17 cellular contexts compared by ENCODE assay signal in genomic region chr4:169333265-169333664, GRCh38.
A peak's percentile ranks its signal among the peaks of the same experiment; 100 is the strongest.
DNase-seq lines count a peak whose midpoint lies in the region; ATAC-seq and TF ChIP-seq lines count a peak whose summit lies in the region.
"Had no signal": no experiment of that assay in that cellular context is flagged by ENCODE, and none has a peak within 500 bp of the region (broad histone marks: within the 10 kb centered on the region; RNA-seq: fewer than 3 reads in every experiment).

No MANE protein-coding gene starts in this region.

- no peak for TF ChIP-seq RAD21 in IMR-90 (IDR thresholded peaks at IDR 0.05; ENCODE audit: low read length)

- DNase-seq in H9 (no peak), IMR-90 (no peak), left lobe of liver (ENCODE audit: low spot score) (peak; percentile 84), thoracic aorta (ENCODE audit: low spot score) (no peak), kidney tubule cell (ENCODE audit: low spot score) (no peak), chondrocyte (ENCODE audit: low spot score) (no peak), retina (no peak)
- DNase-seq: ACHN; BE2C; C1 segment of cervical spinal cord; CD4-positive, CD25-positive, alpha-beta regulatory T cell; CD8-positive, alpha-beta memory T cell; COR-L47; GOT3; KBM-7 had no signal

- H3K79me2 ChIP-seq in H9 (ENCODE audit: insufficient read depth, low read length), result no peaks in the 10 kb centered on the region; the same call in 1 of the 2 replicates

- H3K27me3 Mint-ChIP-seq in H9 (ENCODE audit: low read depth), result no peaks in the 10 kb centered on the region
- H3K27me3 Mint-ChIP-seq in chondrocyte (ENCODE audit: low read depth), result no peaks in the 10 kb centered on the region
- H3K27me3 Mint-ChIP-seq: IgD-negative memory B cell had no signal

- H4K8ac ChIP-seq in H9 (replicated peaks; ENCODE audit: insufficient read length, low read depth, low read length) (peak overlapping the region; percentile 77), IMR-90 (ENCODE audit: low read depth in 2 of 2, low read length in 2 of 2) (no peak overlapping the region)

- H3K4me1 ChIP-seq in H9 (ENCODE audit: insufficient read depth, low read length) (peaks cover 5% of the 10 kb centered on the region; the same call in 1 of the 2 replicates), IMR-90 (ENCODE audit: control insufficient read depth, insufficient read depth, low read length) (peaks cover 8% of the 10 kb centered on the region), thoracic aorta (ENCODE audit: control insufficient read depth in 1 of 2, low read depth in 2 of 2) (no peaks in the 10 kb centered on the region)
- H3K4me1 ChIP-seq: BE2C, HAP-1 had no signal

- H4K20me1 ChIP-seq in H9 (ENCODE audit: control insufficient read depth, insufficient read depth, insufficient read length) (no peaks in the 10 kb centered on the region), IMR-90 (ENCODE audit: insufficient read depth, low read length) (no peaks in the 10 kb centered on the region; the same call in 1 of the 2 replicates)

- H3K36me3 Mint-ChIP-seq in H9 (ENCODE audit: insufficient read depth in 1 of 3, low read depth in 3 of 3), result no peaks in the 10 kb centered on the region; a peak in 1 of 7 replicates
- no peaks in the 10 kb centered on the region for H3K36me3 Mint-ChIP-seq in chondrocyte (ENCODE audit: low read depth)
- H3K36me3 Mint-ChIP-seq: CD4-positive, CD25-positive, alpha-beta regulatory T cell; CD8-positive, alpha-beta memory T cell; IgD-negative memory B cell had no signal

- in situ Hi-C loops in IMR-90 (cut with MboI; ENCODE audit: low sequenced_read_pairs), result no loop called here

- TF ChIP-seq CTCF in H9 (conservative IDR thresholded peaks at IDR 0.05), result no peak
- TF ChIP-seq CTCF in IMR-90 (conservative IDR thresholded peaks at IDR 0.05; ENCODE audit: low read depth, low read length), result no peak
- TF ChIP-seq CTCF in thoracic aorta (IDR thresholded peaks at IDR 0.05), result no peak
- no peak for TF ChIP-seq CTCF in chondrocyte (IDR thresholded peaks at IDR 0.05)

- H3K18ac ChIP-seq in H9 (ENCODE audit: insufficient read length, low read depth, low read length), result no peak overlapping the region
- H3K18ac ChIP-seq in IMR-90 (ENCODE audit: low read depth, low read length), result no peak overlapping the region

- H3K27ac ChIP-seq in H9 (ENCODE audit: insufficient read length, low read depth, low read length) (no peak overlapping the region), IMR-90 (ENCODE audit: insufficient read depth, low read length) (no peak overlapping the region), thoracic aorta (no peak overlapping the region)

- no peak overlapping the region for H3T11ph ChIP-seq in H9 (ENCODE audit: low read length)

- no peak overlapping the region for H3K56ac ChIP-seq in H9 (ENCODE audit: insufficient read length, low read depth, low read length)
- no peak overlapping the region for H3K56ac ChIP-seq in IMR-90 (ENCODE audit: extremely low read depth, insufficient read depth, low read length)

- H2BK20ac ChIP-seq in H9 (ENCODE audit: low read depth, low read length, poor library complexity, severe bottlenecking) (no peak overlapping the region), IMR-90 (ENCODE audit: low read depth, low read length) (no peak overlapping the region)

- H3K4me3 ChIP-seq in IMR-90 (ENCODE audit: insufficient read depth, low read depth, low read length) (no peak overlapping the region), thoracic aorta (no peak overlapping the region)
- H3K4me3 ChIP-seq: HAP-1 had no signal

- no peak for TF ChIP-seq POLR2A in IMR-90 (IDR thresholded peaks at IDR 0.05; ENCODE audit: low read depth, low read length)

- no peaks in the 10 kb centered on the region for H3K23me2 ChIP-seq in H9 (ENCODE audit: insufficient read length, low read depth, low read length, poor library complexity, severe bottlenecking)

- H3K36me3 ChIP-seq in IMR-90 (ENCODE audit: control insufficient read depth, insufficient read depth, low read length) (no peaks in the 10 kb centered on the region), thoracic aorta (no peaks in the 10 kb centered on the region)
- H3K36me3 ChIP-seq: BE2C, HAP-1 had no signal

- no peak overlapping the region for H2BK5ac ChIP-seq in H9 (ENCODE audit: insufficient read length, low read length)
- no peak overlapping the region for H2BK5ac ChIP-seq in IMR-90 (ENCODE audit: low read depth, low read length, poor library complexity, severe bottlenecking)

- no CpG with 5 or more reads among the region's 4 CpGs for WGBS in H9 (ENCODE audit: extremely low coverage, insufficient read length, low lambda C conversion rate)
- 95% methylated on average over 3 of the region's 4 CpGs; no CpG with 5 or more reads in 1 of the 2 experiments for WGBS in IMR-90 (ENCODE audit: extremely low coverage in 2 of 2, insufficient read length in 1 of 2), 2 experiments

- peaks cover 10% of the 10 kb centered on the region for H3K9me1 ChIP-seq in IMR-90 (ENCODE audit: insufficient read depth, low read length)

- no peak overlapping the region for H2AK9ac ChIP-seq in IMR-90 (replicated peaks; ENCODE audit: low read depth, low read length, poor library complexity)

- H4K91ac ChIP-seq in H9 (ENCODE audit: insufficient read length, low read depth, low read length) (no peak overlapping the region), IMR-90 (ENCODE audit: insufficient read depth, low read depth, low read length) (no peak overlapping the region)

- H2BK15ac ChIP-seq in H9 (ENCODE audit: low read depth, low read length), result no peak overlapping the region
- H2BK15ac ChIP-seq in IMR-90 (ENCODE audit: low read depth, low read length), result 0 out of 3 replicates have a peak overlapping the region, but pooled peaks have one; percentile 6

- ATAC-seq in IMR-90 (ENCODE audit: low read depth) (no peak), left lobe of liver (peak; percentile 94), thoracic aorta (ENCODE audit: insufficient number of reproducible peaks, low FRiP score, low read depth) (peak; percentile 4)

- no peak overlapping the region for H3K9ac ChIP-seq in H9 (ENCODE audit: extremely low read depth, insufficient read length, low read length)
- H3K9ac ChIP-seq in IMR-90 (ENCODE audit: low read depth, low read length), result no peak overlapping the region

- peaks cover 0 to 7% of the 10 kb centered on the region in 2 experiments; a peak in 2 of 5 replicates for H3K9me3 Mint-ChIP-seq in H9
- peaks cover 4% of the 10 kb centered on the region for H3K9me3 Mint-ChIP-seq in chondrocyte (ENCODE audit: low read depth)
- H3K9me3 Mint-ChIP-seq: CD8-positive, alpha-beta memory T cell had no signal

- H3K4me3 Mint-ChIP-seq in H9 (no peak overlapping the region), chondrocyte (ENCODE audit: unreplicated experiment) (no peak overlapping the region)
- H3K4me3 Mint-ChIP-seq: CD4-positive, CD25-positive, alpha-beta regulatory T cell; CD8-positive, alpha-beta memory T cell; IgD-negative memory B cell had no signal

- POLR2A ChIA-PET in IMR-90 (lab: Charles Lee; ENCODE audit: unreplicated experiment), result no interaction called here

- H3K79me1 ChIP-seq in H9 (ENCODE audit: insufficient read depth, low read depth, low read length, poor library complexity, severe bottlenecking) (no peaks in the 10 kb centered on the region), IMR-90 (ENCODE audit: low read depth in 1 of 2, low read length in 2 of 2) (no peaks in the 10 kb centered on the region)

- H3K4me2 ChIP-seq in H9 (ENCODE audit: insufficient read depth, insufficient read length, low read length) (no peak overlapping the region), IMR-90 (ENCODE audit: low read depth, low read length) (no peak overlapping the region)

- H3K4ac ChIP-seq in H9 (ENCODE audit: low read depth, low read length) (no peak overlapping the region), IMR-90 (ENCODE audit: low read depth, low read length) (no peak overlapping the region)

- H2BK12ac ChIP-seq in H9 (ENCODE audit: insufficient read length, low read depth, low read length), result no peak overlapping the region

- H3K23ac ChIP-seq in H9 (ENCODE audit: insufficient read length, low read depth, low read length) (no peak overlapping the region), IMR-90 (ENCODE audit: low read depth, low read length) (no peak overlapping the region)

- H2AK5ac ChIP-seq in H9 (ENCODE audit: insufficient read length, low read length) (no peak overlapping the region), IMR-90 (ENCODE audit: low read depth, low read length) (no peak overlapping the region)

- BruUV-seq in IMR-90 (replicated peaks; lab: Mats Ljungman, UMichigan), result no TSS peak

- H2AFZ ChIP-seq in H9 (ENCODE audit: low read length) (no peak overlapping the region), IMR-90 (replicated peaks; ENCODE audit: low read length, poor library complexity) (no peak overlapping the region)

- H3K9me3 ChIP-seq in H9 (ENCODE audit: control insufficient read depth, low read depth, low read length) (no peaks in the 10 kb centered on the region), IMR-90 (ENCODE audit: control insufficient read depth, insufficient read depth, low read length) (no peaks in the 10 kb centered on the region), thoracic aorta (no peaks in the 10 kb centered on the region)
- H3K9me3 ChIP-seq: BE2C, HAP-1 had no signal

- H3K27me3 ChIP-seq in H9 (ENCODE audit: insufficient read depth, low read length) (no peaks in the 10 kb centered on the region), IMR-90 (ENCODE audit: control insufficient read depth, insufficient read depth, low read length) (no peaks in the 10 kb centered on the region), thoracic aorta (replicated peaks; ENCODE audit: insufficient read depth) (no peaks in the 10 kb centered on the region)
- H3K27me3 ChIP-seq: BE2C had no signal

- intact Hi-C loops in IMR-90 (cut with micrococcal nuclease), result no loop called here

- H3K14ac ChIP-seq in H9 (ENCODE audit: insufficient read depth, low read length) (no peak overlapping the region), IMR-90 (replicated peaks; ENCODE audit: low read depth, low read length) (no peak overlapping the region)

- H3K4me1 Mint-ChIP-seq in H9, result peaks cover 9 to 25% of the 10 kb centered on the region in 2 experiments
- H3K4me1 Mint-ChIP-seq in chondrocyte (ENCODE audit: low read depth), result peaks cover 19% of the 10 kb centered on the region
- H3K4me1 Mint-ChIP-seq: CD4-positive, CD25-positive, alpha-beta regulatory T cell; CD8-positive, alpha-beta memory T cell had no signal

- CTCF ChIA-PET in IMR-90 (lab: Yijun Ruan, JAX), result no interaction called here

- peak overlapping the region; percentile 63 for H4K5ac ChIP-seq in H9 (ENCODE audit: insufficient read length, low read depth, low read length)
- no peak overlapping the region for H4K5ac ChIP-seq in IMR-90 (ENCODE audit: low read depth, low read length)

- dilution Hi-C loops in IMR-90 (cut with HindIII; ENCODE audit: low sequenced_read_pairs, unreplicated experiment), result no loop called here

- H3K27ac Mint-ChIP-seq in H9 (peak overlapping the region in 2 of 3 experiments; percentile 20 to 58; a peak in 1 of 7 replicates), chondrocyte (ENCODE audit: unreplicated experiment) (no peak overlapping the region)
- H3K27ac Mint-ChIP-seq: CD8-positive, alpha-beta memory T cell; IgD-negative memory B cell had no signal

- no peak overlapping the region for H2BK120ac ChIP-seq in H9 (ENCODE audit: low read depth, low read length, poor library complexity, severe bottlenecking)
- no peak overlapping the region for H2BK120ac ChIP-seq in IMR-90 (ENCODE audit: low read depth, low read length)

TF ChIP-seq in IMR-90, 13 proteins besides CTCF, POLR2A, EP300 and RAD21:
- TF ChIP-seq RFX5 (IDR thresholded peaks at IDR 0.05; ENCODE audit: low read depth, low read length) (no peak), BHLHE40 (IDR thresholded peaks at IDR 0.05; ENCODE audit: low read depth, low read length) (no peak)
